Comparison of ENCODE assay signal across 8 cellular contexts in the genomic region with DNA sequence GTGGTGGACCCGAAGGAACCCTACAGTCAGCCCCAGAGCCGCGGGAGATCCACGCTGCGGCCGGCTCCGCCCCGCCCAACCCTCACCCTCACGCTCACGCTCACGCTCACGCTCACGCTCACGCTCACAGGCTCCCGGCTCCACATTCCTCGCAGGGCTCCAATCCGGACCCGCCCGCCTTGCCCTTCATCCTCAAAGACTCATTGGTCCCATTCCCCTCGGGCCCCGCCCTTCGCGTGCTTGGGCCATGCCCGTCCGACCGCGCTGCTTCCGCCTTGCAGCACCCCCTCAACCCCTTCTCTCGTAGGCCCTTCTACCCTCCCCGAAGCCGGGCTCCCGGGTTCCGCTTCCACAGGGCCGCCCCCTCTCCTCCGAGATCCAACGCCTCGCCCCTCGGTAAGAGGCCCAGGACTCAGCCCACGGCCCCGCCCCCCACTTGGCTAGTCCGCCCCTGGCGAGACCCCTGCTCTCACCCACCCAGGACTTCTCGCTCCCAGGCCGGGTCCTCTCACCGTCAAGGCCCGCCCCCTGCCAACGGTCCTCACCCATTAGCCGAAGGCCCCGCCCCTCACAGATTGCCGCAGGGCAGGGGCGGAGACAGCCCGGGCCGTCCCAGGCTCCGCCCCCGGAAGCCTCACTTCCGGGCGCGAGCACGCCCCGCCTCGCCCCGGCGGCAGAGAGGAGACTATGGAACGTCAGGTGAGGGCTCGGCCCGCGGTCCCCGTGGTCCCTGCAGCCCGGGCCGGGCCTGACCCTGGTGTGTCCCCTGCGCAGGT. TPM values are rescaled to one million over a fixed set of nuclear protein-coding genes. Genes with fewer than 3 reads are reported as not detected.
DNase-seq lines count a peak whose midpoint lies in the region; ATAC-seq, FAIRE-seq and TF ChIP-seq lines count a peak whose summit lies in the region.

TSS of gene APEH (plus strand) at position 637 of the 776 bp plus-strand sequence. CDS start at position 688, 51 bp downstream.

- no peak within 1 kb of the TSS for H2BK20ac ChIP-seq in H9 (ENCODE audit: low read depth, low read length, poor library complexity, severe bottlenecking)

- H3K14ac ChIP-seq in H9 (ENCODE audit: insufficient read depth, low read length): peak within 1 kb of the TSS; percentile 83

- intact Hi-C loops in pancreas (cut with DNase I): loop anchor here in 1 of 3 donors (5.0 kb wide), 1 partner anchor 137 kb away; no protein-coding TSS in a partner anchor
- intact Hi-C loops in transverse colon (cut with DNase I; ENCODE audit: low total_unique reads): loop anchor here (5.0 kb wide), 1 partner anchor 132 kb away; no protein-coding TSS in a partner anchor

- no peaks in the 10 kb centered on the region; the same call in 1 of the 2 replicates for H3K27me3 Mint-ChIP-seq in H9 (ENCODE audit: low read depth)

- peaks cover 12 to 17% of the 10 kb centered on the region in 2 experiments for H3K4me1 Mint-ChIP-seq in H9

- no peaks in the 10 kb centered on the region for H4K20me1 ChIP-seq in H9 (ENCODE audit: control insufficient read depth, insufficient read depth, insufficient read length)

- H3K9me3 ChIP-seq in H9 (ENCODE audit: control insufficient read depth, low read depth, low read length): no peaks in the 10 kb centered on the region
- H3K9me3 ChIP-seq in pancreas: no peaks in the 10 kb centered on the region
- H3K9me3 ChIP-seq in transverse colon: no peaks in the 10 kb centered on the region

- H3K4ac ChIP-seq in H9 (ENCODE audit: low read depth, low read length): no peak within 1 kb of the TSS; the same call in 1 of the 2 replicates

- in situ Hi-C loops in transverse colon (cut with MboI; ENCODE audit: low pct_ligation_motif_present in 1 of 4, low pct_unique_long_range_greater_than_20kb in 1 of 4, low sequenced_read_pairs in 3 of 4): loop anchor here in 3 of 4 donors (5.0 to 10.0 kb wide), 3 partner anchors 129 to 139 kb away; no protein-coding TSS in a partner anchor

- peaks cover 4% of the 10 kb centered on the region for H3K79me1 ChIP-seq in H9 (ENCODE audit: insufficient read depth, low read depth, low read length, poor library complexity, severe bottlenecking)

- H3K56ac ChIP-seq in H9 (ENCODE audit: insufficient read length, low read depth, low read length): no peak within 1 kb of the TSS

- H2BK15ac ChIP-seq in H9 (ENCODE audit: low read depth, low read length): no peak within 1 kb of the TSS

- peaks cover 0 to 11% (median 6%) of the 10 kb centered on the region in 3 donors for H3K36me3 ChIP-seq in pancreas
- peaks cover 0 to 21% (median 2%) of the 10 kb centered on the region in 4 donors for H3K36me3 ChIP-seq in transverse colon

- H3K27ac ChIP-seq in H9 (ENCODE audit: insufficient read length, low read depth, low read length): no peak within 1 kb of the TSS
- H3K27ac ChIP-seq in pancreas: peak within 1 kb of the TSS; percentile 86 to 93 (median 90)
- H3K27ac ChIP-seq in transverse colon: peak within 1 kb of the TSS; percentile 91 to 96 (median 92)

- TF ChIP-seq POLR2A in NB4 (IDR thresholded peaks at IDR 0.05; ENCODE audit: extremely low read depth, insufficient read length): peak; percentile 85
- TF ChIP-seq POLR2A in transverse colon (IDR thresholded peaks at IDR 0.05): peak; percentile 93

- H2BK12ac ChIP-seq in H9 (ENCODE audit: insufficient read length, low read depth, low read length): no peak within 1 kb of the TSS

- H3K9me3 Mint-ChIP-seq in H9: no peaks in the 10 kb centered on the region

- H3K27ac Mint-ChIP-seq in H9: peak within 1 kb of the TSS; percentile 93 to 99 (median 98)

- H3K4me1 ChIP-seq in H9 (ENCODE audit: insufficient read depth, low read length) (no peaks in the 10 kb centered on the region; the same call in 1 of the 2 replicates), pancreas (peaks cover 5 to 15% (median 6%) of the 10 kb centered on the region in 3 donors), transverse colon (peaks cover 9 to 16% (median 12%) of the 10 kb centered on the region in 4 donors)

- H4K5ac ChIP-seq in H9 (ENCODE audit: insufficient read length, low read depth, low read length): no peak within 1 kb of the TSS

- peak; percentile 99 for DNase-seq in ELR (ENCODE audit: low read depth)
- DNase-seq in H9: peak; percentile 98
- peak; percentile 99 for DNase-seq in NB4 (ENCODE audit: low read depth)
- DNase-seq in activated T-helper 9 cell treated with anti-CD3 and anti-CD28 coated beads, Interleukin-2, amount 50 U/mL, for 16 hours (ENCODE audit: low read depth): peak; percentile 98
- DNase-seq in globus pallidus (ENCODE audit: low spot score): peak; percentile 91
- peak; percentile 95 to 98 (median 96) for DNase-seq in pancreas
- DNase-seq in transverse colon: peak; percentile 98
- no peak for DNase-seq in NCI-H510A (lab: John Stamatoyannopoulos, UW)

- no peak within 1 kb of the TSS for H2BK120ac ChIP-seq in H9 (ENCODE audit: low read depth, low read length, poor library complexity, severe bottlenecking)

- H4K91ac ChIP-seq in H9 (ENCODE audit: insufficient read length, low read depth, low read length): no peak within 1 kb of the TSS

- no peak within 1 kb of the TSS for H2AFZ ChIP-seq in H9 (ENCODE audit: low read length)

- TF ChIP-seq CTCF in H9 (conservative IDR thresholded peaks at IDR 0.05): no peak
- no peak for TF ChIP-seq CTCF in NB4 (IDR thresholded peaks at IDR 0.05; ENCODE audit: low read depth, low read length)
- no peak for TF ChIP-seq CTCF in pancreas (IDR thresholded peaks at IDR 0.05)
- TF ChIP-seq CTCF in transverse colon (IDR thresholded peaks at IDR 0.05): peak in 1 of 5 experiments; percentile 23

- peak within 1 kb of the TSS; percentile 88 for H3K18ac ChIP-seq in H9 (ENCODE audit: insufficient read length, low read depth, low read length)

- H3K79me2 ChIP-seq in H9 (ENCODE audit: insufficient read depth, low read length): no peaks in the 10 kb centered on the region; the same call in 1 of the 2 replicates

- ATAC-seq in pancreas: peak; percentile 90 to 96 (median 92)

- no peak within 1 kb of the TSS for H3T11ph ChIP-seq in H9 (ENCODE audit: low read length)

- FAIRE-seq in pancreas (lab: Jason Lieb, UNC): no peak

- peak within 1 kb of the TSS; percentile 94 to 95 for H3K4me3 Mint-ChIP-seq in H9

- H4K8ac ChIP-seq in H9 (replicated peaks; ENCODE audit: insufficient read length, low read depth, low read length): no peak within 1 kb of the TSS

- H2BK5ac ChIP-seq in H9 (ENCODE audit: insufficient read length, low read length): no peak within 1 kb of the TSS

- no CpG with 5 or more reads among the region's 71 CpGs for WGBS in H9 (ENCODE audit: extremely low coverage, insufficient read length, low lambda C conversion rate)
- 0% methylated on average over 58 to 71 of the region's 71 CpGs for WGBS in pancreas, 2 donors
- WGBS in transverse colon (ENCODE audit: low coverage in 1 of 2), 2 donors: 0% methylated on average over 34 of the region's 71 CpGs; no CpG with 5 or more reads in 1 of the 2 donors

- H3K27me3 ChIP-seq in H9 (ENCODE audit: insufficient read depth, low read length) (no peaks in the 10 kb centered on the region), pancreas (no peaks in the 10 kb centered on the region), transverse colon (no peaks in the 10 kb centered on the region)

- TF ChIP-seq EP300 in transverse colon (IDR thresholded peaks at IDR 0.05; ENCODE audit: low read depth): no peak

- no peak within 1 kb of the TSS for H2AK5ac ChIP-seq in H9 (ENCODE audit: insufficient read length, low read length)

- H3K9ac ChIP-seq in H9 (ENCODE audit: extremely low read depth, insufficient read length, low read length): peak within 1 kb of the TSS; percentile 52

- H3K23me2 ChIP-seq in H9 (ENCODE audit: insufficient read length, low read depth, low read length, poor library complexity, severe bottlenecking): peaks cover 8% of the 10 kb centered on the region

- H3K23ac ChIP-seq in H9 (ENCODE audit: insufficient read length, low read depth, low read length): no peak within 1 kb of the TSS

- peaks cover 23 to 30% (median 30%) of the 10 kb centered on the region in 3 experiments; a peak in 6 of 7 replicates for H3K36me3 Mint-ChIP-seq in H9 (ENCODE audit: insufficient read depth in 1 of 3, low read depth in 3 of 3)

- H3K4me3 ChIP-seq in NB4 (ENCODE audit: low read depth, low read length) (peak within 1 kb of the TSS; percentile 90), pancreas (peak within 1 kb of the TSS; percentile 66 to 98 (median 92)), transverse colon (peak within 1 kb of the TSS; percentile 60 to 90 (median 88))

- peak within 1 kb of the TSS; percentile 93 for H3K4me2 ChIP-seq in H9 (ENCODE audit: insufficient read depth, insufficient read length, low read length)

RNA-seq across cellular contexts. Expression of gene APEH, which starts in this region (rescaled TPM):
- total RNA-seq in H9 (2021) (215 and 220 TPM in 2 replicates), pancreas (10 to 100 TPM; 41.2 to 57.3 (median 49.3) TPM), transverse colon (100 to 1,000 TPM in 3 of 4 donors, 10 to 100 TPM in 1; 53.9 to 151 (median 116) TPM)
- polyA plus RNA-seq in pancreas: 10 to 100 TPM; 26.1 to 39.3 TPM
